8 cellular contexts compared by ENCODE assay signal in the genomic region with DNA sequence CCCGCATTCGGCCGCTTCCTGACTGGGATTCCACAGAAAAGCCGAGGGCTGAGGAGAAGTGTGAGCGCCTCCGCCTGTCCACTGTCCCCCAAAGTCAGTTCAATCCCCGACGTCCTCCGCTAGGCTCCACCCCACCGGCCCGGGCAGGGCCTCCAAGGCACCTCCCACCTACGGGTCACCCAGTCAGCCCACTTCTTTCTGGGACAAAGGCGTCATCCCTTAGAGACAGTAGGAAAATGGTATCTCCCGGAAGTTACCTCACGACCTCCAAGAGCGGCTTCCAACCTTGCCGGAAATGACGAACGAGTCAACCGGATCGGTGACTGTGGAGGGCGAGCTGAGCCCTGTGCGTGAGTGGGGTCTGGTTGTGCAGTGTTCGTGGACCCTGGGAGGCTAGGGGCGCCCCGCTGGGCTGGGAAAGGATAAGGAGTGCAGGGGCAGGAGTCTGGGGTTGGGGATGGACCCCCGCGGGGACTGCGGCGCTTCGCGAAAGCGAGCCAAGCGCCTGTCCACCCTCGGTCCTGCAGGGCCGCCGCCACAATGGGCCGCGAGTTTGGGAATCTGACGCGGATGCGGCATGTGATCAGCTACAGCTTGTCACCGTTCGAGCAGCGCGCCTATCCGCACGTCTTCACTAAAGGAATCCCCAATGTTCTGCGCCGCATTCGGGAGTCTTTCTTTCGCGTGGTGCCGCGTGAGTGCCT. TPM values are rescaled to one million over a fixed set of nuclear protein-coding genes. Genes with fewer than 3 reads are reported as not detected.
DNase-seq lines count a peak whose midpoint lies in the region; ATAC-seq and TF ChIP-seq lines count a peak whose summit lies in the region.

A gene with protein sequence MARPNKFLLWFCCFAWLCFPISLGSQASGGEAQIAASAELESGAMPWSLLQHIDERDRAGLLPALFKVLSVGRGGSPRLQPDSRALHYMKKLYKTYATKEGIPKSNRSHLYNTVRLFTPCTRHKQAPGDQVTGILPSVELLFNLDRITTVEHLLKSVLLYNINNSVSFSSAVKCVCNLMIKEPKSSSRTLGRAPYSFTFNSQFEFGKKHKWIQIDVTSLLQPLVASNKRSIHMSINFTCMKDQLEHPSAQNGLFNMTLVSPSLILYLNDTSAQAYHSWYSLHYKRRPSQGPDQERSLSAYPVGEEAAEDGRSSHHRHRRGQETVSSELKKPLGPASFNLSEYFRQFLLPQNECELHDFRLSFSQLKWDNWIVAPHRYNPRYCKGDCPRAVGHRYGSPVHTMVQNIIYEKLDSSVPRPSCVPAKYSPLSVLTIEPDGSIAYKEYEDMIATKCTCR (minus strand): TSS at position 128 of the 704 bp plus-strand sequence. CDS start 1,936 bp downstream, outside the sequence.
A gene (plus strand): TSS at position 301 of the 704 bp plus-strand sequence. CDS start 240 bp downstream, at position 541.

- H3K79me2 ChIP-seq in OCI-LY7 (ENCODE audit: insufficient read depth, low read depth, low read length), result peaks cover 15% of the 10 kb centered on the region

- no peaks in the 10 kb centered on the region for H3K9me3 ChIP-seq in IMR-90 (ENCODE audit: control insufficient read depth, insufficient read depth, low read length)
- H3K9me3 ChIP-seq in OCI-LY7 (ENCODE audit: low read length), result no peaks in the 10 kb centered on the region
- no peaks in the 10 kb centered on the region for H3K9me3 ChIP-seq in mucosa of descending colon

- peaks cover 9 to 28% of the 10 kb centered on the region in 2 experiments for H3K79me1 ChIP-seq in IMR-90 (ENCODE audit: low read depth in 1 of 2, low read length in 2 of 2)

- H3K23ac ChIP-seq in IMR-90 (ENCODE audit: low read depth, low read length), result peak within 1 kb of the TSS; percentile 74

- H4K20me1 ChIP-seq in IMR-90 (ENCODE audit: insufficient read depth, low read length), result peaks cover 13% of the 10 kb centered on the region; the same call in 1 of the 2 replicates
- H4K20me1 ChIP-seq in OCI-LY7 (ENCODE audit: insufficient read depth, low read length), result no peaks in the 10 kb centered on the region; the same call in 1 of the 2 replicates

- peak; percentile 95 for TF ChIP-seq POLR2A in IMR-90 (IDR thresholded peaks at IDR 0.05; ENCODE audit: low read depth, low read length)

- dilution Hi-C loops in IMR-90 (cut with HindIII; ENCODE audit: low sequenced_read_pairs, unreplicated experiment), result no loop called here

- H2AFZ ChIP-seq in IMR-90 (replicated peaks; ENCODE audit: low read length, poor library complexity), result peak within 1 kb of the TSS; percentile 97
- H2AFZ ChIP-seq in OCI-LY7 (ENCODE audit: low read length), result peak within 1 kb of the TSS; percentile 94

- H4K8ac ChIP-seq in IMR-90 (ENCODE audit: low read depth in 2 of 2, low read length in 2 of 2), result peak within 1 kb of the TSS; percentile 77 to 91

- peak within 1 kb of the TSS; percentile 67 for H3K14ac ChIP-seq in IMR-90 (replicated peaks; ENCODE audit: low read depth, low read length)

- H4K91ac ChIP-seq in IMR-90 (ENCODE audit: insufficient read depth, low read depth, low read length), result peak within 1 kb of the TSS; percentile 47

- H3K36me3 ChIP-seq in IMR-90 (ENCODE audit: control insufficient read depth, insufficient read depth, low read length), result peaks cover 16% of the 10 kb centered on the region
- peaks cover 37% of the 10 kb centered on the region for H3K36me3 ChIP-seq in OCI-LY7 (ENCODE audit: insufficient read depth, low read length)
- H3K36me3 ChIP-seq in mucosa of descending colon (ENCODE audit: low read depth), result no peaks in the 10 kb centered on the region

- H2BK15ac ChIP-seq in IMR-90 (ENCODE audit: low read depth, low read length), result no peak within 1 kb of the TSS

- ATAC-seq in GM21528 (IDR thresholded peaks at IDR 0.05; ENCODE audit: low FRiP score, unreplicated experiment) (peak; percentile 98), IMR-90 (ENCODE audit: low read depth) (peak; percentile 99), mucosa of descending colon (peak; percentile 98)

- peak within 1 kb of the TSS; percentile 66 for H2BK5ac ChIP-seq in IMR-90 (ENCODE audit: low read depth, low read length, poor library complexity, severe bottlenecking)

- TF ChIP-seq CTCF in IMR-90 (conservative IDR thresholded peaks at IDR 0.05; ENCODE audit: low read depth, low read length), result peak; percentile 46
- TF ChIP-seq CTCF in OCI-LY7 (conservative IDR thresholded peaks at IDR 0.05; ENCODE audit: low read length), result peak; percentile 33; the same call in 1 of the 2 replicates
- TF ChIP-seq CTCF in mucosa of descending colon (IDR thresholded peaks at IDR 0.05), result no peak

- peak within 1 kb of the TSS; percentile 89 for H4K5ac ChIP-seq in IMR-90 (ENCODE audit: low read depth, low read length)

- CTCF ChIA-PET in IMR-90 (lab: Yijun Ruan, JAX), result interaction anchor here (0.7 to 2.0 kb wide), 4 partner anchors 11 to 38 kb away, joined by 3 to 7 read pairs (median 4); a partner anchor contains a TSS
- CTCF ChIA-PET in OCI-LY7 (lab: Charles Lee; ENCODE audit: unreplicated experiment), result interaction anchor here (0.6 kb wide), 1 partner anchor 15 kb away, joined by 4 read pairs; no protein-coding TSS in a partner anchor

- peak within 1 kb of the TSS; percentile 56 for H2BK120ac ChIP-seq in IMR-90 (ENCODE audit: low read depth, low read length)

- H3K27me3 ChIP-seq in IMR-90 (ENCODE audit: control insufficient read depth, insufficient read depth, low read length), result no peaks in the 10 kb centered on the region

- no peak within 1 kb of the TSS for H2BK20ac ChIP-seq in IMR-90 (ENCODE audit: low read depth, low read length)

- no peaks in the 10 kb centered on the region for H3K9me2 ChIP-seq in OCI-LY7 (ENCODE audit: insufficient read depth, low read length)

- peak within 1 kb of the TSS; percentile 62 for H3K56ac ChIP-seq in IMR-90 (ENCODE audit: extremely low read depth, insufficient read depth, low read length)

- H3K4me3 ChIP-seq in IMR-90 (ENCODE audit: insufficient read depth, low read depth, low read length) (peak within 1 kb of the TSS; percentile 81), OCI-LY7 (ENCODE audit: low read depth, low read length, poor library complexity, severe bottlenecking) (peak within 1 kb of the TSS; percentile 94), mucosa of descending colon (peak within 1 kb of the TSS; percentile 79)

- H3K4me2 ChIP-seq in IMR-90 (ENCODE audit: low read depth, low read length) (peak within 1 kb of the TSS; percentile 100), OCI-LY7 (ENCODE audit: low read length) (peak within 1 kb of the TSS; percentile 82)

- peak; percentile 52 for TF ChIP-seq RAD21 in IMR-90 (IDR thresholded peaks at IDR 0.05; ENCODE audit: low read length)

- DNase-seq in DMS153 (lab: John Stamatoyannopoulos, UW), result peak; percentile 94
- peak; percentile 100 for DNase-seq in IMR-90
- peak; percentile 100 for DNase-seq in OCI-LY7 (ENCODE audit: low spot score)
- peak; percentile 83 for DNase-seq in activated T-cell treated with anti-CD3 and anti-CD28 coated beads for 48 hours (ENCODE audit: low read depth)
- DNase-seq in epithelial cell of prostate (ENCODE audit: low read depth, low spot score), result peak; percentile 99
- peak; percentile 96 to 97 (median 97) for DNase-seq in mucosa of descending colon
- peak; percentile 79 for DNase-seq in stimulated activated CD8-positive, alpha-beta memory T cell treated with anti-CD3 and anti-CD28 coated beads, Interleukin-4, amount 100 ng/mL, for 24 hours (ENCODE audit: low read depth)

- H3K27ac ChIP-seq in IMR-90 (ENCODE audit: insufficient read depth, low read length) (peak within 1 kb of the TSS; percentile 73), OCI-LY7 (ENCODE audit: low read depth, low read length, poor library complexity, severe bottlenecking) (peak within 1 kb of the TSS; percentile 32), epithelial cell of prostate (peak within 1 kb of the TSS; percentile 72)

- H3K18ac ChIP-seq in IMR-90 (ENCODE audit: low read depth, low read length), result peak within 1 kb of the TSS; percentile 1; the same call in 1 of the 2 replicates

- 1% methylated on average over 23 of the region's 55 CpGs; no CpG with 5 or more reads in 1 of the 2 experiments for WGBS in IMR-90 (ENCODE audit: extremely low coverage in 2 of 2, insufficient read length in 1 of 2), 2 experiments

- POLR2A ChIA-PET in IMR-90 (lab: Charles Lee; ENCODE audit: unreplicated experiment) (interaction anchor here (1.4 kb wide), 1 partner anchor 85 kb away, joined by 4 read pairs; no protein-coding TSS in a partner anchor), OCI-LY7 (lab: Charles Lee) (interaction anchor here (0.5 to 1.4 kb wide), 8 partner anchors 9 to 1447 kb away, joined by 3 to 7 read pairs (median 3); no protein-coding TSS in a partner anchor)

- in situ Hi-C loops in IMR-90 (cut with MboI; ENCODE audit: low sequenced_read_pairs), result no loop called here

- H3K4ac ChIP-seq in IMR-90 (ENCODE audit: low read depth, low read length), result peak within 1 kb of the TSS; percentile 75

- H3K9me1 ChIP-seq in IMR-90 (ENCODE audit: insufficient read depth, low read length), result peaks cover 5% of the 10 kb centered on the region

- H3K4me1 ChIP-seq in IMR-90 (ENCODE audit: control insufficient read depth, insufficient read depth, low read length), result peaks cover 3% of the 10 kb centered on the region; the same call in 1 of the 2 replicates
- peaks cover 17% of the 10 kb centered on the region for H3K4me1 ChIP-seq in OCI-LY7 (ENCODE audit: insufficient read depth, low read length, poor library complexity, severe bottlenecking)
- peaks cover 14% of the 10 kb centered on the region for H3K4me1 ChIP-seq in mucosa of descending colon (ENCODE audit: low read depth)

- BruUV-seq in IMR-90 (replicated peaks; lab: Mats Ljungman, UMichigan), result no TSS peak
- BruUV-seq in OCI-LY7 (replicated peaks; lab: Mats Ljungman, UMichigan), result no TSS peak

- H3K9ac ChIP-seq in IMR-90 (ENCODE audit: low read depth, low read length), result peak within 1 kb of the TSS; percentile 83

- intact Hi-C loops in IMR-90 (cut with micrococcal nuclease) (loop anchor here (1.0 to 5.0 kb wide), 3 partner anchors 36 to 481 kb away; a partner anchor contains a TSS), OCI-LY7 (cut with micrococcal nuclease; ENCODE audit: unreplicated experiment) (loop anchor here (2.0 to 5.0 kb wide), 2 partner anchors 96 to 479 kb away; a partner anchor contains a TSS), mucosa of descending colon (cut with DNase I, micrococcal nuclease) (loop anchor here in 1 of 2 donors (2.0 kb wide), 1 partner anchor 38 kb away; no protein-coding TSS in a partner anchor)

- H2AK9ac ChIP-seq in IMR-90 (replicated peaks; ENCODE audit: low read depth, low read length, poor library complexity), result peak within 1 kb of the TSS; percentile 97

- peak within 1 kb of the TSS; percentile 69 for H2AK5ac ChIP-seq in IMR-90 (ENCODE audit: low read depth, low read length)

RNA-seq across cellular contexts. Expression of the first gene that starts in this region (rescaled TPM):
- 0.18 and 0.28 TPM in 2 replicates for total RNA-seq in IMR-90 (2012; rRNA removed)
- polyA plus RNA-seq in IMR-90 (2012; rRNA removed), result 0.16 and 0.21 TPM in 2 replicates
- 0.01 and 0.02 TPM in 2 replicates for polyA plus RNA-seq in IMR-90 (2012; cell fraction: cytosol; rRNA removed)
- polyA plus RNA-seq in IMR-90 (2012; cell fraction: nucleus; rRNA removed; ENCODE audit: low replicate concordance), result 0.14 and 0.57 TPM in 2 replicates
- total RNA-seq in OCI-LY7 (2014; rRNA removed; shearing (Covaris generic)), result 0.44 and 0.66 TPM in 2 replicates
- total RNA-seq in OCI-LY7 (2022), result 1.7 and 2.2 TPM in 2 replicates
- under 1 TPM; 0.28 to 0.41 (median 0.36) TPM for total RNA-seq in mucosa of descending colon

RNA-seq across cellular contexts. Expression of the second gene that starts in this region (rescaled TPM):
- total RNA-seq in IMR-90 (2012; rRNA removed) (69.7 and 73.7 TPM in 2 replicates), OCI-LY7 (2022) (274 and 310 TPM in 2 replicates), mucosa of descending colon (100 to 1,000 TPM; 448 to 727 (median 690) TPM)
- 292 and 406 TPM in 2 replicates for polyA plus RNA-seq in IMR-90 (2012; rRNA removed)
- polyA plus RNA-seq in IMR-90 (2012; cell fraction: cytosol; rRNA removed), result 213 and 412 TPM in 2 replicates
- 72.8 and 108 TPM in 2 replicates for polyA plus RNA-seq in IMR-90 (2012; cell fraction: nucleus; rRNA removed; ENCODE audit: low replicate concordance)
- 140 and 158 TPM in 2 replicates for total RNA-seq in OCI-LY7 (2014; rRNA removed; shearing (Covaris generic))

Comparison
In these comparisons a context has a peak if more than half of its experiments do, and no peak if none do; other contexts are left out.
1. Peak in every context shown above with its lines: DNase-seq, ATAC-seq, H3K4me3 ChIP-seq and H3K27ac ChIP-seq.